In genomic region chr9:135677641-135678168, GRCh38 we compare ENCODE assay signal across 1 cellular context.
TF ChIP-seq lines count a peak whose summit lies in the region.

No MANE protein-coding gene starts in this region.

TF ChIP-seq in HepG2, 621 proteins besides CTCF, POLR2A, EP300 and RAD21:
- TF ChIP-seq CREB1 (IDR thresholded peaks at IDR 0.05) (peak; percentile 97), CREB1 (CRISPR knock-in tag; IDR thresholded peaks at IDR 0.05) (no peak), ATF7 (IDR thresholded peaks at IDR 0.05) (peak; percentile 88), ATF7 (CRISPR knock-in tag; IDR thresholded peaks at IDR 0.05) (no peak), FOXK2 (IDR thresholded peaks at IDR 0.05) (no peak), TOE1 (CRISPR knock-in tag; IDR thresholded peaks at IDR 0.05) (no peak), BRF2 (CRISPR knock-in tag; IDR thresholded peaks at IDR 0.05) (no peak)
